In genomic region chr1:223250632-223251015, GRCh38 we compare ENCODE assay signal across 21 cellular contexts.
"Had no signal": no experiment of that assay in that cellular context is flagged by ENCODE, and none has a peak within 500 bp of the region (broad histone marks: within the 10 kb centered on the region; RNA-seq: fewer than 3 reads in every experiment).

No MANE protein-coding gene starts in this region.

- H3K27ac ChIP-seq: colonic mucosa, neutrophil, thoracic aorta, upper lobe of right lung had no signal

- ATAC-seq: sciatic nerve, SK-N-SH treated with all-trans-retinoic acid at 6 μM for 48 hours had no signal

- DNase-seq: activated CD4-positive, alpha-beta T cell treated with anti-CD3 and anti-CD28 coated beads, Interleukin-2, amount 50 U/mL, for 4 hours; activated CD8-positive, alpha-beta memory T cell treated with anti-CD3 and anti-CD28 coated beads for 24 hours; activated naive CD4-positive, alpha-beta T cell treated with anti-CD3 and anti-CD28 coated beads for 36 hours; activated naive CD8-positive, alpha-beta T cell treated with anti-CD3 and anti-CD28 coated beads, Interleukin-2, amount 10 ng/mL, durations not matched to agents 7 days and 5 days; activated T-cell treated with anti-CD3 and anti-CD28 coated beads, Interleukin-2, amount 50 U/mL, for 48 hours; amniotic stem cell; colonic mucosa; endodermal cell; foreskin fibroblast; immature natural killer cell; stimulated activated CD4-positive, alpha-beta T cell treated with anti-CD3 and anti-CD28 coated beads, Interleukin-15, amount 100 ng/mL, for 24 hours; stimulated activated naive CD4-positive, alpha-beta T cell; T-helper 1 cell; T-helper 9 cell; upper lobe of right lung had no signal

- H3K4me1 ChIP-seq: colonic mucosa, upper lobe of right lung had no signal

- FAIRE-seq: pancreas, small intestine had no signal

- H3K9me3 ChIP-seq: colonic mucosa, neutrophil, pancreas, thoracic aorta, upper lobe of right lung had no signal

- H3K27me3 ChIP-seq: colonic mucosa, neutrophil, pancreas had no signal

- H3K4me3 ChIP-seq: colonic mucosa, pancreas, thoracic aorta, upper lobe of right lung had no signal

- H3K36me3 ChIP-seq: colonic mucosa, neutrophil, pancreas, thoracic aorta, upper lobe of right lung had no signal
